16 cellular contexts compared by ENCODE assay signal in the genomic region with DNA sequence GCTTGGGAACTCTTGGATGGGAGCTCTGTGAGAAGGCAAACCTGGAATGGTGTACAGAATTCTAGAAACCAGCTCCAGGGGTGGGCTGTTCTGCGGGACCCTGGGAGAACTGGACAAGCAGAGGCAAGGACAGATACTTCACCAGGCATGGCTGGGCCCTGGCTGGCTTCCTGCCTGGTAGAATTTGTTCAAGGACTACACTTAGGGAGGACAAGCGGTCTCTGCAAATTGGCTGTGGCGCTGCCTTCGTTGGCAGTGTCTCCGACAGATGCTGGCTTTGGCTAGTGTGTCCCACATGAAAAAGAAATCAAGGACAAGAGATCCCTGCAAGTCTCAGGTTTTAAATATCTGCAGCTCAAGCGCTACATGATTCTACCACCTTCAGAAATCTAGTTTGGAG. TPM values are rescaled to one million over a fixed set of nuclear protein-coding genes. Genes with fewer than 3 reads are reported as not detected.
A peak's percentile ranks its signal among the peaks of the same experiment; 100 is the strongest.
DNase-seq lines count a peak whose midpoint lies in the region; ATAC-seq and TF ChIP-seq lines count a peak whose summit lies in the region.
"Had no signal": no experiment of that assay in that cellular context is flagged by ENCODE, and none has a peak within 500 bp of the region (broad histone marks: within the 10 kb centered on the region; RNA-seq: fewer than 3 reads in every experiment).

No MANE protein-coding gene starts in this region.

- H3K9me3 ChIP-seq in endodermal cell (ENCODE audit: control insufficient read depth, low read length): no peaks in the 10 kb centered on the region
- H3K9me3 ChIP-seq: thoracic aorta had no signal

- H3K9ac ChIP-seq in endodermal cell (ENCODE audit: extremely low read depth, low read length, poor library complexity, severe bottlenecking): no peak overlapping the region
- H3K9ac ChIP-seq: KMS-11 had no signal

- H3K27ac ChIP-seq in endodermal cell (ENCODE audit: low read depth, low read length) (no peak overlapping the region), foreskin keratinocyte (no peak overlapping the region)
- H3K27ac ChIP-seq: coronary artery, KMS-11, thoracic aorta had no signal

- WGBS in endodermal cell (ENCODE audit: insufficient coverage in 1 of 2, insufficient read length in 1 of 2), 2 experiments: 89 to 91% methylated on average over 5 to 6 of the region's 6 CpGs

- H3K27ac Mint-ChIP-seq in CD14-positive monocyte (peak overlapping the region in 4 of 7 donors; percentile 12 to 76 (median 28)), endodermal cell (peak overlapping the region; percentile 17)
- no peak overlapping the region for H3K27ac Mint-ChIP-seq in stimulated activated naive CD8-positive, alpha-beta T cell treated with anti-CD3 and anti-CD28 coated beads, Interleukin-15, amount 100 ng/mL, for 72 hours
- H3K27ac Mint-ChIP-seq: activated CD4-positive, alpha-beta T cell treated with anti-CD3 and anti-CD28 coated beads for 36 hours; CD4-positive, alpha-beta T cell had no signal

- peaks cover 39 to 51% of the 10 kb centered on the region in 2 donors for H3K36me3 Mint-ChIP-seq in CD14-positive monocyte
- H3K36me3 Mint-ChIP-seq in endodermal cell (ENCODE audit: low read depth): peaks cover 18% of the 10 kb centered on the region

- H3K27me3 Mint-ChIP-seq in CD14-positive monocyte (ENCODE audit: low read depth in 3 of 3): no peaks in the 10 kb centered on the region
- H3K27me3 Mint-ChIP-seq in endodermal cell (ENCODE audit: insufficient read depth): no peaks in the 10 kb centered on the region
- H3K27me3 Mint-ChIP-seq in stimulated activated naive CD8-positive, alpha-beta T cell treated with anti-CD3 and anti-CD28 coated beads, Interleukin-15, amount 100 ng/mL, for 72 hours: no peaks in the 10 kb centered on the region
- H3K27me3 Mint-ChIP-seq: activated CD4-positive, alpha-beta T cell treated with anti-CD3 and anti-CD28 coated beads for 36 hours; CD4-positive, alpha-beta T cell had no signal

- intact Hi-C loops in CD14-positive monocyte (cut with micrococcal nuclease): no loop called here

- no peaks in the 10 kb centered on the region for H3K9me3 Mint-ChIP-seq in CD14-positive monocyte
- H3K9me3 Mint-ChIP-seq in endodermal cell: no peaks in the 10 kb centered on the region
- no peaks in the 10 kb centered on the region for H3K9me3 Mint-ChIP-seq in stimulated activated naive CD8-positive, alpha-beta T cell treated with anti-CD3 and anti-CD28 coated beads, Interleukin-15, amount 100 ng/mL, for 72 hours
- H3K9me3 Mint-ChIP-seq: CD4-positive, alpha-beta T cell had no signal

- ATAC-seq in foreskin keratinocyte: no peak
- ATAC-seq in stimulated activated naive CD8-positive, alpha-beta T cell treated with anti-CD3 and anti-CD28 coated beads, Interleukin-15, amount 100 ng/mL, for 72 hours: no peak
- ATAC-seq: activated CD4-positive, alpha-beta T cell treated with anti-CD3 and anti-CD28 coated beads for 36 hours had no signal

- no peak for DNase-seq in CD14-positive monocyte (ENCODE audit: low spot score)
- DNase-seq in NCI-H1105 (lab: John Stamatoyannopoulos, UW): peak; percentile 32
- DNase-seq in endodermal cell: no peak
- peak; percentile 42 for DNase-seq in midbrain (lab: John Stamatoyannopoulos, UW)
- DNase-seq in foreskin keratinocyte: no peak
- no peak for DNase-seq in NAMALWA (ENCODE audit: low spot score)
- no peak for DNase-seq in HT-29 (ENCODE audit: low spot score)
- no peak for DNase-seq in stimulated activated naive CD8-positive, alpha-beta T cell treated with anti-CD3 and anti-CD28 coated beads, Interleukin-15, amount 100 ng/mL, for 72 hours
- DNase-seq: activated CD4-positive, alpha-beta T cell treated with anti-CD3 and anti-CD28 coated beads for 36 hours; NCI-H2107; NCI-H69; stimulated activated CD4-positive, alpha-beta T cell treated with anti-CD3 and anti-CD28 coated beads, Interleukin-15, amount 100 ng/mL, for 24 hours had no signal

- H3K36me3 ChIP-seq in endodermal cell (ENCODE audit: control insufficient read depth, insufficient read depth, low read length): peaks cover 28% of the 10 kb centered on the region

- no peak overlapping the region for H3K4me3 Mint-ChIP-seq in CD14-positive monocyte
- H3K4me3 Mint-ChIP-seq in endodermal cell: no peak overlapping the region
- H3K4me3 Mint-ChIP-seq in stimulated activated naive CD8-positive, alpha-beta T cell treated with anti-CD3 and anti-CD28 coated beads, Interleukin-15, amount 100 ng/mL, for 72 hours: no peak overlapping the region
- H3K4me3 Mint-ChIP-seq: activated CD4-positive, alpha-beta T cell treated with anti-CD3 and anti-CD28 coated beads for 36 hours; CD4-positive, alpha-beta T cell had no signal

- TF ChIP-seq CTCF in CD14-positive monocyte (IDR thresholded peaks at IDR 0.05) (no peak), endodermal cell (conservative IDR thresholded peaks at IDR 0.05) (no peak), foreskin keratinocyte (conservative IDR thresholded peaks at IDR 0.05) (no peak)

- no peaks in the 10 kb centered on the region for H3K4me1 ChIP-seq in endodermal cell (ENCODE audit: control insufficient read depth, insufficient read depth, low read length)
- no peaks in the 10 kb centered on the region for H3K4me1 ChIP-seq in foreskin keratinocyte

- H3K4me1 Mint-ChIP-seq in CD14-positive monocyte (peaks cover 50% of the 10 kb centered on the region), endodermal cell (peaks cover 2% of the 10 kb centered on the region)
- H3K4me1 Mint-ChIP-seq in stimulated activated naive CD8-positive, alpha-beta T cell treated with anti-CD3 and anti-CD28 coated beads, Interleukin-15, amount 100 ng/mL, for 72 hours: peaks cover 10% of the 10 kb centered on the region

- H3K4me3 ChIP-seq in endodermal cell (ENCODE audit: low read length): no peak overlapping the region
- H3K4me3 ChIP-seq: coronary artery, thoracic aorta had no signal

- H3K27me3 ChIP-seq in endodermal cell (ENCODE audit: control insufficient read depth, insufficient read depth, low read length, poor library complexity, severe bottlenecking): no peaks in the 10 kb centered on the region
- H3K27me3 ChIP-seq in foreskin keratinocyte: no peaks in the 10 kb centered on the region

RNA-seq across cellular contexts. Expression of a gene that starts 12.4 kb away (rescaled TPM):
- polyA plus RNA-seq in CD14-positive monocyte: 10 to 100 TPM; 16.8 to 17.8 TPM
- 10 to 100 TPM; 31.9 to 33.8 TPM for total RNA-seq in endodermal cell
- 31.9 TPM for polyA plus RNA-seq in endodermal cell (2013, experiment 1 of 2)
- polyA plus RNA-seq in endodermal cell (2013, experiment 2 of 2): 27.5 TPM
- 32.2 and 35.3 TPM in 2 replicates for total RNA-seq in foreskin keratinocyte
- polyA plus RNA-seq in foreskin keratinocyte: 19.1 and 19.3 TPM in 2 replicates
- 35.9 and 37.4 TPM in 2 replicates for total RNA-seq in HT-29 (2014; rRNA removed; shearing (Covaris generic))

Comparison
In these comparisons a context has a peak if more than half of its experiments do, and no peak if none do; other contexts are left out.
1. DNase-seq: peak in NCI-H1105 (single experiment) and midbrain (single experiment); none in CD14-positive monocyte (single experiment), endodermal cell (single experiment), foreskin keratinocyte (0 of 2), NAMALWA (single experiment), HT-29 (single experiment) and stimulated activated naive CD8-positive, alpha-beta T cell treated with anti-CD3 and anti-CD28 coated beads, Interleukin-15, amount 100 ng/mL, for 72 hours (0 of 2).
2. H3K27ac Mint-ChIP-seq: peak in CD14-positive monocyte (4 of 7) and endodermal cell (single experiment); none in stimulated activated naive CD8-positive, alpha-beta T cell treated with anti-CD3 and anti-CD28 coated beads, Interleukin-15, amount 100 ng/mL, for 72 hours (0 of 2).